8 cellular contexts compared by ENCODE assay signal in genomic region chr20:37336369-37337207, GRCh38.
DNase-seq lines count a peak whose midpoint lies in the region; ATAC-seq lines count a peak whose summit lies in the region.

No MANE protein-coding gene starts in this region.

- H3K27me3 Mint-ChIP-seq in activated naive CD8-positive, alpha-beta T cell treated with anti-CD3 and anti-CD28 coated beads, Interleukin-2, amount 50 U/mL, for 24 hours, result no peaks in the 10 kb centered on the region
- no peaks in the 10 kb centered on the region for H3K27me3 Mint-ChIP-seq in memory B cell

- peak; percentile 35 for DNase-seq in DMS 273 (lab: John Stamatoyannopoulos, UW; ENCODE audit: unreplicated experiment)
- no peak for DNase-seq in DMS 273 treated with DMSO at 0.1 percent for 48 hours (lab: John Stamatoyannopoulos, UW)
- DNase-seq in NOMO-1 treated with dmso at 0.1 percent for 144 hours (lab: John Stamatoyannopoulos, UW; ENCODE audit: unreplicated experiment), result peak; percentile 19
- peak; percentile 66 for DNase-seq in activated naive CD8-positive, alpha-beta T cell treated with anti-CD3 and anti-CD28 coated beads, Interleukin-2, amount 50 U/mL, for 24 hours
- DNase-seq in memory B cell (ENCODE audit: low spot score in 2 of 2), result peak in 1 of 2 donors; percentile 45
- DNase-seq in stimulated activated naive CD8-positive, alpha-beta T cell treated with anti-CD3 and anti-CD28 coated beads, Interleukin-15, Interleukin-2, amounts not matched to agents 100 U/mL and 50 U/mL, for 24 hours, result peak; percentile 69
- DNase-seq in NCI-H187 (lab: John Stamatoyannopoulos, UW), result no peak

- H3K4me1 Mint-ChIP-seq in activated naive CD8-positive, alpha-beta T cell treated with anti-CD3 and anti-CD28 coated beads, Interleukin-2, amount 50 U/mL, for 24 hours, result peaks cover 24% of the 10 kb centered on the region
- peaks cover 25% of the 10 kb centered on the region for H3K4me1 Mint-ChIP-seq in memory B cell

- ATAC-seq in HG02623 (IDR thresholded peaks at IDR 0.05; ENCODE audit: unreplicated experiment) (peak; percentile 61), memory B cell (ENCODE audit: low read depth) (peak; percentile 85)
- peak; percentile 86 for ATAC-seq in activated naive CD8-positive, alpha-beta T cell treated with anti-CD3 and anti-CD28 coated beads, Interleukin-2, amount 50 U/mL, for 24 hours
- ATAC-seq in stimulated activated naive CD8-positive, alpha-beta T cell treated with anti-CD3 and anti-CD28 coated beads, Interleukin-15, Interleukin-2, amounts not matched to agents 100 U/mL and 50 U/mL, for 24 hours, result peak; percentile 82

- no peaks in the 10 kb centered on the region for H3K9me3 Mint-ChIP-seq in activated naive CD8-positive, alpha-beta T cell treated with anti-CD3 and anti-CD28 coated beads, Interleukin-2, amount 50 U/mL, for 24 hours
- H3K9me3 Mint-ChIP-seq in memory B cell, result no peaks in the 10 kb centered on the region

- H3K4me3 Mint-ChIP-seq in activated naive CD8-positive, alpha-beta T cell treated with anti-CD3 and anti-CD28 coated beads, Interleukin-2, amount 50 U/mL, for 24 hours, result no peak overlapping the region
- H3K4me3 Mint-ChIP-seq in memory B cell, result peak overlapping the region; percentile 74

- peak overlapping the region; percentile 55 for H3K27ac Mint-ChIP-seq in activated naive CD8-positive, alpha-beta T cell treated with anti-CD3 and anti-CD28 coated beads, Interleukin-2, amount 50 U/mL, for 24 hours
- peak overlapping the region; percentile 90 for H3K27ac Mint-ChIP-seq in memory B cell

- H3K36me3 Mint-ChIP-seq in activated naive CD8-positive, alpha-beta T cell treated with anti-CD3 and anti-CD28 coated beads, Interleukin-2, amount 50 U/mL, for 24 hours (ENCODE audit: low read depth), result no peaks in the 10 kb centered on the region
- H3K36me3 Mint-ChIP-seq in memory B cell, result no peaks in the 10 kb centered on the region

Comparison
In these comparisons a context has a peak if more than half of its experiments do, and no peak if none do; other contexts are left out.
1. DNase-seq: peak in DMS 273 (single experiment), NOMO-1 treated with dmso at 0.1 percent for 144 hours (single experiment), activated naive CD8-positive, alpha-beta T cell treated with anti-CD3 and anti-CD28 coated beads, Interleukin-2, amount 50 U/mL, for 24 hours (single experiment) and stimulated activated naive CD8-positive, alpha-beta T cell treated with anti-CD3 and anti-CD28 coated beads, Interleukin-15, Interleukin-2, amounts not matched to agents 100 U/mL and 50 U/mL, for 24 hours (single experiment); none in DMS 273 treated with DMSO at 0.1 percent for 48 hours (single experiment) and NCI-H187 (0 of 2).
2. Peak in every context shown above with its lines, with median percentiles within 50 percentile points of each other: ATAC-seq.